Comparison of ENCODE assay signal across 33 cellular contexts in genomic region chr10:15847481-15847880, GRCh38. TPM values are rescaled to one million over a fixed set of nuclear protein-coding genes. Genes with fewer than 3 reads are reported as not detected.
DNase-seq lines count a peak whose midpoint lies in the region; ATAC-seq, FAIRE-seq and TF ChIP-seq lines count a peak whose summit lies in the region.
"Had no signal": no experiment of that assay in that cellular context is flagged by ENCODE, and none has a peak within 500 bp of the region (broad histone marks: within the 10 kb centered on the region; RNA-seq: fewer than 3 reads in every experiment).

No MANE protein-coding gene starts in this region.

- H3K9me1 ChIP-seq in IMR-90 (ENCODE audit: insufficient read depth, low read length) (no peaks in the 10 kb centered on the region), K562 (ENCODE audit: control insufficient read depth, insufficient read depth, low read length) (no peaks in the 10 kb centered on the region)

- H2BK20ac ChIP-seq in IMR-90 (ENCODE audit: low read depth, low read length), result no peak overlapping the region

- no peak overlapping the region for H3K4me3 ChIP-seq in HepG2 (replicated peaks in 1 of 3; ENCODE audit: insufficient read depth in 1 of 3, low read depth in 2 of 3, low read length in 3 of 3)
- no peak overlapping the region for H3K4me3 ChIP-seq in right lobe of liver
- no peak overlapping the region for H3K4me3 ChIP-seq in IMR-90 (ENCODE audit: insufficient read depth, low read depth, low read length)
- no peak overlapping the region for H3K4me3 ChIP-seq in K562
- H3K4me3 ChIP-seq: A549; BLaER1; BLaER1 treated with 17β-estradiol and CSF1 and Interleukin-3, amounts not matched to agents 10 nM and 100 nM had no signal

- H2BK5ac ChIP-seq in IMR-90 (ENCODE audit: low read depth, low read length, poor library complexity, severe bottlenecking), result no peak overlapping the region

- H3K79me2 ChIP-seq in HepG2 (ENCODE audit: insufficient read depth, low read length) (peaks cover 4% of the 10 kb centered on the region), K562 (ENCODE audit: control insufficient read depth, insufficient read depth, low read length) (peaks cover 59% of the 10 kb centered on the region)

- ATAC-seq in HepG2, result no peak
- ATAC-seq in right lobe of liver, result no peak
- no peak for ATAC-seq in IMR-90 (ENCODE audit: low read depth)
- ATAC-seq in K562, result no peak
- ATAC-seq: A549; CD8-positive, alpha-beta T cell had no signal

- no peak overlapping the region for H3K9ac ChIP-seq in HepG2 (ENCODE audit: insufficient read depth, low read depth, low read length)
- H3K9ac ChIP-seq in IMR-90 (ENCODE audit: low read depth, low read length), result no peak overlapping the region
- no peak overlapping the region for H3K9ac ChIP-seq in K562 (ENCODE audit: insufficient read depth in 1 of 2, low read depth in 2 of 2, low read length in 2 of 2)
- H3K9ac ChIP-seq: BLaER1; BLaER1 treated with 17β-estradiol and CSF1 and Interleukin-3, amounts not matched to agents 10 nM and 100 nM had no signal

- TF ChIP-seq CTCF in HepG2 (CRISPR knock-in tag; IDR thresholded peaks at IDR 0.05), result no peak
- no peak for TF ChIP-seq CTCF in right lobe of liver (IDR thresholded peaks at IDR 0.05)
- TF ChIP-seq CTCF in IMR-90 (conservative IDR thresholded peaks at IDR 0.05; ENCODE audit: low read depth, low read length), result no peak
- TF ChIP-seq CTCF in K562 (IDR thresholded peaks at IDR 0.05 in 2 of 3, conservative IDR thresholded peaks at IDR 0.05 in 1 of 3; ENCODE audit: insufficient read depth in 2 of 3, low read depth in 1 of 3, low read length in 3 of 3), result no peak

- dilution Hi-C loops in IMR-90 (cut with HindIII; ENCODE audit: low sequenced_read_pairs, unreplicated experiment), result no loop called here

- H2AFZ ChIP-seq in HepG2 (ENCODE audit: low read length) (no peak overlapping the region), IMR-90 (replicated peaks; ENCODE audit: low read length, poor library complexity) (no peak overlapping the region), K562 (ENCODE audit: low read depth, low read length) (no peak overlapping the region)

- TF ChIP-seq POLR2A in HepG2 (IDR thresholded peaks at IDR 0.05; ENCODE audit: insufficient read depth in 1 of 2, low read depth in 2 of 2, low read length in 2 of 2) (no peak), right lobe of liver (IDR thresholded peaks at IDR 0.05) (no peak), IMR-90 (IDR thresholded peaks at IDR 0.05; ENCODE audit: low read depth, low read length) (no peak), K562 (conservative IDR thresholded peaks at IDR 0.05) (no peak)

- H2BK120ac ChIP-seq in IMR-90 (ENCODE audit: low read depth, low read length), result no peak overlapping the region

- H3K36me3 ChIP-seq in HepG2 (replicated peaks in 1 of 2; ENCODE audit: control insufficient read depth in 1 of 2, insufficient read depth in 2 of 2, low read length in 2 of 2) (0 out of 5 replicates have a peak, but pooled peaks cover 0 to 7% of the 10 kb centered on the region in 2 experiments), right lobe of liver (no peaks in the 10 kb centered on the region), IMR-90 (ENCODE audit: control insufficient read depth, insufficient read depth, low read length) (peaks cover 2% of the 10 kb centered on the region; the same call in 1 of the 2 replicates), K562 (ENCODE audit: control insufficient read depth, insufficient read depth, low read length) (peaks cover 29% of the 10 kb centered on the region; the same call in 2 of the 3 replicates)
- H3K36me3 ChIP-seq: BE2C had no signal

- no peaks in the 10 kb centered on the region for H4K20me1 ChIP-seq in HepG2 (ENCODE audit: insufficient read depth, low read length)
- H4K20me1 ChIP-seq in IMR-90 (ENCODE audit: insufficient read depth, low read length), result no peaks in the 10 kb centered on the region; the same call in 1 of the 2 replicates
- H4K20me1 ChIP-seq in K562 (replicated peaks; ENCODE audit: control insufficient read depth, insufficient read depth, low read length), result no peaks in the 10 kb centered on the region

- peaks cover 6 to 36% of the 10 kb centered on the region in 2 experiments for H3K79me1 ChIP-seq in IMR-90 (ENCODE audit: low read depth in 1 of 2, low read length in 2 of 2)

- POLR2A ChIA-PET in HepG2 (lab: Yijun Ruan, JAX) (no interaction called here), IMR-90 (lab: Charles Lee; ENCODE audit: unreplicated experiment) (no interaction called here), K562 (lab: Yijun Ruan, JAX) (interaction anchor here (0.6 to 0.7 kb wide), 2 partner anchors 9 to 24 kb away, joined by 3 to 5 read pairs; no protein-coding TSS in a partner anchor)

- in situ Hi-C loops in HepG2 (cut with HindIII; ENCODE audit: extremely low pct_ligation_motif_present, low pct_unique_long_range_greater_than_20kb), result no loop called here
- in situ Hi-C loops in IMR-90 (cut with MboI; ENCODE audit: low sequenced_read_pairs), result no loop called here
- in situ Hi-C loops in K562 (cut with MboI), result no loop called here

- BruUV-seq in HepG2 (replicated peaks; lab: Mats Ljungman, UMichigan) (no TSS peak), IMR-90 (replicated peaks; lab: Mats Ljungman, UMichigan) (no TSS peak), K562 (replicated peaks; lab: Mats Ljungman, UMichigan) (no TSS peak)

- H3K18ac ChIP-seq in IMR-90 (ENCODE audit: low read depth, low read length), result no peak overlapping the region

- H3K14ac ChIP-seq in IMR-90 (replicated peaks; ENCODE audit: low read depth, low read length), result no peak overlapping the region

- DNase-seq in HepG2 (ENCODE audit: low spot score), result no peak
- no peak for DNase-seq in right lobe of liver
- no peak for DNase-seq in IMR-90
- no peak for DNase-seq in K562 (ENCODE audit: extremely low read depth in 1 of 4, low spot score in 3 of 4)
- DNase-seq in NCI-H2029 (lab: John Stamatoyannopoulos, UW), result no peak
- DNase-seq in NCI-H1694 treated with DMSO at 0.1 percent for 48 hours (lab: John Stamatoyannopoulos, UW), result no peak
- DNase-seq: 8988T; ACHN; AML-193; BE2C; C1 segment of cervical spinal cord; Caco-2; Calu3; CD4-positive, alpha-beta memory T cell; CD4-positive, alpha-beta T cell; CD4-positive, CD25-positive, alpha-beta regulatory T cell; CD8-positive, alpha-beta memory T cell; CD8-positive, alpha-beta T cell; COR-L47; DMS 273 treated with DMSO at 0.1 percent for 48 hours; DMS153; DMS53; DMS79; DMS79 treated with DMSO at 0.1 percent for 48 hours; DND-41; EL had no signal

- TF ChIP-seq RAD21 in HepG2 (CRISPR knock-in tag; IDR thresholded peaks at IDR 0.05) (no peak), IMR-90 (IDR thresholded peaks at IDR 0.05; ENCODE audit: low read length) (no peak), K562 (CRISPR knock-in tag; conservative IDR thresholded peaks at IDR 0.05 in 1 of 2, IDR thresholded peaks at IDR 0.05 in 1 of 2) (no peak)

- H3K27me3 ChIP-seq in HepG2 (ENCODE audit: control insufficient read depth in 1 of 2, insufficient read depth in 2 of 2, low read length in 2 of 2) (no peaks in the 10 kb centered on the region), right lobe of liver (no peaks in the 10 kb centered on the region), IMR-90 (ENCODE audit: control insufficient read depth, insufficient read depth, low read length) (no peaks in the 10 kb centered on the region), K562 (ENCODE audit: control insufficient read depth in 2 of 2, insufficient read depth in 2 of 2, low read length in 2 of 2) (no peaks in the 10 kb centered on the region)
- H3K27me3 ChIP-seq: BE2C; BLaER1; BLaER1 treated with 17β-estradiol and CSF1 and Interleukin-3, amounts not matched to agents 10 nM and 100 nM had no signal

- no peak overlapping the region for H2AK9ac ChIP-seq in IMR-90 (replicated peaks; ENCODE audit: low read depth, low read length, poor library complexity)

- no peak overlapping the region for H3K4me2 ChIP-seq in HepG2 (ENCODE audit: low read depth, low read length)
- H3K4me2 ChIP-seq in IMR-90 (ENCODE audit: low read depth, low read length), result no peak overlapping the region
- no peak overlapping the region for H3K4me2 ChIP-seq in K562 (ENCODE audit: insufficient read depth, low read length)
- H3K4me2 ChIP-seq: A549; BLaER1; BLaER1 treated with 17β-estradiol and CSF1 and Interleukin-3, amounts not matched to agents 10 nM and 100 nM had no signal

- no peak for FAIRE-seq in HepG2 (lab: Jason Lieb, UNC)
- no peak for FAIRE-seq in K562 (lab: Jason Lieb, UNC)
- FAIRE-seq: A204.1, A549, D721Med had no signal

- H4K5ac ChIP-seq in IMR-90 (ENCODE audit: low read depth, low read length), result no peak overlapping the region

- 95% methylated on average over 4 of the region's 4 CpGs for WGBS in HepG2 (ENCODE audit: low lambda C conversion rate)
- WGBS in right lobe of liver (ENCODE audit: insufficient coverage, low coverage, low lambda C conversion rate, missing lambda C conversion rate), result 89% methylated on average over 4 of the region's 4 CpGs
- WGBS in IMR-90 (ENCODE audit: extremely low coverage in 2 of 2, insufficient read length in 1 of 2), 2 experiments, result no CpG with 5 or more reads among the region's 4 CpGs
- 94% methylated on average over 4 of the region's 4 CpGs for WGBS in K562 (ENCODE audit: insufficient coverage, low coverage, missing lambda C conversion rate)

- no peak overlapping the region for H3K4ac ChIP-seq in IMR-90 (ENCODE audit: low read depth, low read length)

- no peak overlapping the region for H2BK15ac ChIP-seq in IMR-90 (ENCODE audit: low read depth, low read length)

- no peak overlapping the region for H2AK5ac ChIP-seq in IMR-90 (ENCODE audit: low read depth, low read length)

- no peak overlapping the region for H4K8ac ChIP-seq in IMR-90 (ENCODE audit: low read depth in 2 of 2, low read length in 2 of 2)

- CTCF ChIA-PET in HepG2 (lab: Yijun Ruan, JAX; ENCODE audit: low intra/inter-chr PET ratio, low total read pairs), result no interaction called here
- CTCF ChIA-PET in IMR-90 (lab: Yijun Ruan, JAX), result no interaction called here
- CTCF ChIA-PET in K562 (lab: Yijun Ruan, JAX; ENCODE audit: low intra/inter-chr PET ratio), result no interaction called here

- no peak overlapping the region for H3K56ac ChIP-seq in IMR-90 (ENCODE audit: extremely low read depth, insufficient read depth, low read length)

- H3K4me1 ChIP-seq in HepG2 (ENCODE audit: insufficient read depth, low read length) (peaks cover 5% of the 10 kb centered on the region), right lobe of liver (peaks cover 0 to 8% (median 2%) of the 10 kb centered on the region in 4 donors), IMR-90 (ENCODE audit: control insufficient read depth, insufficient read depth, low read length) (no peaks in the 10 kb centered on the region; the same call in 1 of the 2 replicates), K562 (replicated peaks in 1 of 2; ENCODE audit: control insufficient read depth in 2 of 2, insufficient read depth in 2 of 2, low read length in 2 of 2) (peaks cover 3 to 8% of the 10 kb centered on the region in 2 experiments; a peak in 3 of 5 replicates)
- H3K4me1 ChIP-seq: A549, BE2C, BLaER1, Caco-2 had no signal

- H3K9me3 ChIP-seq in HepG2 (ENCODE audit: low read length), result no peaks in the 10 kb centered on the region
- no peaks in the 10 kb centered on the region for H3K9me3 ChIP-seq in right lobe of liver
- H3K9me3 ChIP-seq in IMR-90 (ENCODE audit: control insufficient read depth, insufficient read depth, low read length), result peaks cover 3% of the 10 kb centered on the region; the same call in 1 of the 2 replicates
- H3K9me3 ChIP-seq in K562 (replicated peaks; ENCODE audit: control insufficient read depth, insufficient read depth, low read depth, low read length), result peaks cover 4% of the 10 kb centered on the region; the same call in 1 of the 2 replicates
- H3K9me3 ChIP-seq: A549, BE2C had no signal

- no peak overlapping the region for H3K23ac ChIP-seq in IMR-90 (ENCODE audit: low read depth, low read length)

- H4K91ac ChIP-seq in IMR-90 (ENCODE audit: insufficient read depth, low read depth, low read length), result no peak overlapping the region

- intact Hi-C loops in HepG2 (cut with micrococcal nuclease; ENCODE audit: unreplicated experiment) (no loop called here), right lobe of liver (cut with DNase I) (no loop called here), IMR-90 (cut with micrococcal nuclease) (no loop called here), K562 (cut with micrococcal nuclease) (no loop called here)

- H3K27ac ChIP-seq in HepG2 (ENCODE audit: extremely low read length, insufficient read depth, low read length) (no peak overlapping the region), right lobe of liver (no peak overlapping the region), IMR-90 (ENCODE audit: insufficient read depth, low read length) (no peak overlapping the region), K562 (ENCODE audit: extremely low read depth, low read depth, low read length) (no peak overlapping the region)
- H3K27ac ChIP-seq: 22Rv1; A549; BLaER1; BLaER1 treated with 17β-estradiol and CSF1 and Interleukin-3, amounts not matched to agents 10 nM and 100 nM; C4-2B had no signal

- no peak for TF ChIP-seq EP300 in HepG2 (IDR thresholded peaks at IDR 0.05; ENCODE audit: low read depth in 2 of 2, low read length in 2 of 2)
- no peak for TF ChIP-seq EP300 in HepG2 (CRISPR knock-in tag; IDR thresholded peaks at IDR 0.05; ENCODE audit: borderline replicate concordance)
- no peak for TF ChIP-seq EP300 in K562 (IDR thresholded peaks at IDR 0.05; ENCODE audit: low read length)

RNA-seq across cellular contexts. Expression of gene MINDY3, which starts 12.8 kb away (rescaled TPM):
- 17.5 and 17.8 TPM in 2 replicates for total RNA-seq in HepG2 (2016; rRNA removed; fragmentation: Illumina TruSeq; extraction: Trizol)
- total RNA-seq in HepG2 (2016; cell fraction: cytosol; rRNA removed; fragmentation: Illumina TruSeq; extraction: Trizol; ENCODE audit: low read depth), result 26.9 and 29.3 TPM in 2 replicates
- 17.5 and 18.9 TPM in 2 replicates for total RNA-seq in HepG2 (2016; cell fraction: insoluble cytoplasmic fraction; rRNA removed; fragmentation: Illumina TruSeq; extraction: Trizol)
- 12.0 and 14.7 TPM in 2 replicates for total RNA-seq in HepG2 (2016; cell fraction: membrane; rRNA removed; fragmentation: Illumina TruSeq; extraction: Trizol)
- total RNA-seq in HepG2 (2016; cell fraction: nucleus; rRNA removed; fragmentation: Illumina TruSeq; extraction: Trizol), result 27.4 and 28.9 TPM in 2 replicates
- 6.4 and 6.7 TPM in 2 replicates for polyA plus RNA-seq in HepG2 (2011; rRNA removed)
- polyA plus RNA-seq in HepG2 (2011; cell fraction: cytosol; rRNA removed), result 1.8 and 3.3 TPM in 2 replicates
- polyA plus RNA-seq in HepG2 (2011; cell fraction: nucleus; rRNA removed), result 10.4 and 15.7 TPM in 2 replicates
- polyA plus RNA-seq in HepG2 (2012), result 9.1 and 11.6 TPM in 2 replicates
- polyA plus RNA-seq in HepG2 (2016; cell fraction: cytosol; fragmentation: Illumina TruSeq; extraction: Trizol; ENCODE audit: low read depth), result 1.3 and 1.8 TPM in 2 replicates
- polyA plus RNA-seq in HepG2 (2016; cell fraction: insoluble cytoplasmic fraction; fragmentation: Illumina TruSeq; extraction: Trizol; ENCODE audit: low read depth), result 17.2 and 17.3 TPM in 2 replicates
- polyA plus RNA-seq in HepG2 (2016; cell fraction: membrane; fragmentation: Illumina TruSeq; extraction: Trizol; ENCODE audit: low read depth), result 3.7 and 5.7 TPM in 2 replicates
- 35.3 and 42.3 TPM in 2 replicates for polyA plus RNA-seq in HepG2 (2016; cell fraction: nucleus; fragmentation: Illumina TruSeq; extraction: Trizol; ENCODE audit: insufficient read depth, low read depth)
- 2.8 and 4.2 TPM in 2 replicates for polyA minus RNA-seq in HepG2 (2011; rRNA and poly(A)+ RNA removed; ENCODE audit: low replicate concordance)
- polyA minus RNA-seq in HepG2 (2011; cell fraction: cytosol; rRNA and poly(A)+ RNA removed), result 7.1 TPM in 2 replicates
- polyA minus RNA-seq in HepG2 (2011; cell fraction: nucleus; rRNA and poly(A)+ RNA removed), result 37.1 and 41.8 TPM in 2 replicates
- total RNA-seq in right lobe of liver, result 10 to 100 TPM; 11.6 to 15.5 (median 12.4) TPM
- total RNA-seq in IMR-90 (2012; rRNA removed), result 14.5 and 26.4 TPM in 2 replicates
- polyA plus RNA-seq in IMR-90 (2012; rRNA removed), result 10.1 and 13.9 TPM in 2 replicates
- 1.9 and 3.4 TPM in 2 replicates for polyA plus RNA-seq in IMR-90 (2012; cell fraction: cytosol; rRNA removed)
- polyA plus RNA-seq in IMR-90 (2012; cell fraction: nucleus; rRNA removed; ENCODE audit: low replicate concordance), result 4.8 and 31.2 TPM in 2 replicates
- total RNA-seq in K562 (2011; cell fraction: chromatin; rRNA removed; ENCODE audit: low replicate concordance), result 13.0 and 53.9 TPM in 2 replicates
- 7.5 and 9.9 TPM in 2 replicates for total RNA-seq in K562 (2011; cell fraction: nucleolus; rRNA removed)
- total RNA-seq in K562 (2011; cell fraction: nucleoplasm; rRNA removed), result 25.6 and 40.0 TPM in 2 replicates
- 11.7 and 14.0 TPM in 2 replicates for total RNA-seq in K562 (2014; rRNA removed)
- 29.1 and 33.9 TPM in 2 replicates for total RNA-seq in K562 (2014; rRNA removed; fragmentation: Illumina TruSeq; extraction: Trizol)
- 28.8 and 29.5 TPM in 2 replicates for total RNA-seq in K562 (2015; rRNA removed; fragmentation: Illumina TruSeq; extraction: Trizol)
- 22.0 and 23.0 TPM in 2 replicates for total RNA-seq in K562 (2021)
- 17.1 and 18.3 TPM in 2 replicates for polyA plus RNA-seq in K562 (2011; rRNA removed)
- 2.9 and 6.9 TPM in 2 replicates for polyA plus RNA-seq in K562 (2011; cell fraction: cytosol; rRNA removed)
- 17.9 and 29.3 TPM in 2 replicates for polyA plus RNA-seq in K562 (2011; cell fraction: nucleus; rRNA removed)
- 16.7 and 29.5 TPM in 2 replicates for polyA plus RNA-seq in K562 (2012)
- polyA plus RNA-seq in K562 (2014; fragmentation: Illumina TruSeq; extraction: Trizol), result 21.3 and 23.6 TPM in 2 replicates
- 10 to 100 TPM; 34.2 to 35.9 TPM for polyA plus RNA-seq in K562 (2014; fragmentation: Nextera tagmentation; extraction: Ambion mirVana)
- 14.7 and 19.2 TPM in 2 replicates for polyA plus RNA-seq in K562 (2014; rRNA removed)
- 24.1 and 28.4 TPM in 2 replicates for polyA minus RNA-seq in K562 (2011; rRNA and poly(A)+ RNA removed)
- 9.4 and 10.1 TPM in 2 replicates for polyA minus RNA-seq in K562 (2011; cell fraction: cytosol; rRNA and poly(A)+ RNA removed)
- polyA minus RNA-seq in K562 (2011; cell fraction: nucleus; rRNA and poly(A)+ RNA removed), result 29.1 and 59.8 TPM in 2 replicates

Comparison
In these comparisons a context has a peak if more than half of its experiments do, and no peak if none do; other contexts are left out.
1. Of the 241 proteins assayed by ChIP-seq in both HepG2 and K562: peak only in HepG2: none; only in K562: none; in both: CEBPB; in neither: 239; mixed calls (peak in some experiments, not most) for 1.